Comparison of ENCODE assay signal across 1 cellular context in genomic region chr1:39105841-39106765, GRCh38.
A peak's percentile ranks its signal among the peaks of the same experiment; 100 is the strongest.
TF ChIP-seq lines count a peak whose summit lies in the region.

No MANE protein-coding gene starts in this region.

TF ChIP-seq in HepG2, 621 proteins besides CTCF, POLR2A, EP300 and RAD21 (continued from another document):
- peak; percentile 39; the same call in 1 of the 2 replicates for TF ChIP-seq ZNF543 (CRISPR knock-in tag; IDR thresholded peaks at IDR 0.05)
- no peak for TF ChIP-seq NKX3-1 (CRISPR knock-in tag; IDR thresholded peaks at IDR 0.05)
- TF ChIP-seq ZNF670 (CRISPR knock-in tag; IDR thresholded peaks at IDR 0.05; ENCODE audit: borderline replicate concordance) = 0 out of 2 replicates have a peak, but pooled peaks have one; percentile 28
- TF ChIP-seq MIER3 (CRISPR knock-in tag; IDR thresholded peaks at IDR 0.05; ENCODE audit: borderline replicate concordance) = no peak
- peak; percentile 66; the same call in 1 of the 2 replicates for TF ChIP-seq ZNF703 (CRISPR knock-in tag; IDR thresholded peaks at IDR 0.05; ENCODE audit: borderline replicate concordance)
- TF ChIP-seq ZNF678 (CRISPR knock-in tag; IDR thresholded peaks at IDR 0.05) = no peak
- no peak for TF ChIP-seq CEBPG (CRISPR knock-in tag; IDR thresholded peaks at IDR 0.05)
- TF ChIP-seq NFYB (CRISPR knock-in tag; IDR thresholded peaks at IDR 0.05) = no peak
- TF ChIP-seq, protein P1, sequence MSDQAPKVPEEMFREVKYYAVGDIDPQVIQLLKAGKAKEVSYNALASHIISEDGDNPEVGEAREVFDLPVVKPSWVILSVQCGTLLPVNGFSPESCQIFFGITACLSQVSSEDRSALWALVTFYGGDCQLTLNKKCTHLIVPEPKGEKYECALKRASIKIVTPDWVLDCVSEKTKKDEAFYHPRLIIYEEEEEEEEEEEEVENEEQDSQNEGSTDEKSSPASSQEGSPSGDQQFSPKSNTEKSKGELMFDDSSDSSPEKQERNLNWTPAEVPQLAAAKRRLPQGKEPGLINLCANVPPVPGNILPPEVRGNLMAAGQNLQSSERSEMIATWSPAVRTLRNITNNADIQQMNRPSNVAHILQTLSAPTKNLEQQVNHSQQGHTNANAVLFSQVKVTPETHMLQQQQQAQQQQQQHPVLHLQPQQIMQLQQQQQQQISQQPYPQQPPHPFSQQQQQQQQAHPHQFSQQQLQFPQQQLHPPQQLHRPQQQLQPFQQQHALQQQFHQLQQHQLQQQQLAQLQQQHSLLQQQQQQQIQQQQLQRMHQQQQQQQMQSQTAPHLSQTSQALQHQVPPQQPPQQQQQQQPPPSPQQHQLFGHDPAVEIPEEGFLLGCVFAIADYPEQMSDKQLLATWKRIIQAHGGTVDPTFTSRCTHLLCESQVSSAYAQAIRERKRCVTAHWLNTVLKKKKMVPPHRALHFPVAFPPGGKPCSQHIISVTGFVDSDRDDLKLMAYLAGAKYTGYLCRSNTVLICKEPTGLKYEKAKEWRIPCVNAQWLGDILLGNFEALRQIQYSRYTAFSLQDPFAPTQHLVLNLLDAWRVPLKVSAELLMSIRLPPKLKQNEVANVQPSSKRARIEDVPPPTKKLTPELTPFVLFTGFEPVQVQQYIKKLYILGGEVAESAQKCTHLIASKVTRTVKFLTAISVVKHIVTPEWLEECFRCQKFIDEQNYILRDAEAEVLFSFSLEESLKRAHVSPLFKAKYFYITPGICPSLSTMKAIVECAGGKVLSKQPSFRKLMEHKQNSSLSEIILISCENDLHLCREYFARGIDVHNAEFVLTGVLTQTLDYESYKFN (CRISPR knock-in tag; conservative IDR thresholded peaks at IDR 0.05) = peak; percentile 38; the same call in 1 of the 2 replicates
- TF ChIP-seq BCL6 (CRISPR knock-in tag; IDR thresholded peaks at IDR 0.05) = peak; percentile 76
- TF ChIP-seq MED1 (CRISPR knock-in tag; IDR thresholded peaks at IDR 0.05) = peak; percentile 55
- TF ChIP-seq TARDBP (CRISPR knock-in tag; IDR thresholded peaks at IDR 0.05) = 0 out of 2 replicates have a peak, but pooled peaks have one; percentile 38
- peak; percentile 32; the same call in 1 of the 2 replicates for TF ChIP-seq SP5 (CRISPR knock-in tag; IDR thresholded peaks at IDR 0.05; ENCODE audit: borderline replicate concordance, low read depth)
- TF ChIP-seq NFRKB (IDR thresholded peaks at IDR 0.05) = no peak
- TF ChIP-seq GFI1 (CRISPR knock-in tag; IDR thresholded peaks at IDR 0.05; ENCODE audit: borderline replicate concordance) = 0 out of 2 replicates have a peak, but pooled peaks have one; percentile 11
- TF ChIP-seq ZFY (CRISPR knock-in tag; IDR thresholded peaks at IDR 0.05) = peak; percentile 40; the same call in 1 of the 2 replicates
- TF ChIP-seq, protein P2, sequence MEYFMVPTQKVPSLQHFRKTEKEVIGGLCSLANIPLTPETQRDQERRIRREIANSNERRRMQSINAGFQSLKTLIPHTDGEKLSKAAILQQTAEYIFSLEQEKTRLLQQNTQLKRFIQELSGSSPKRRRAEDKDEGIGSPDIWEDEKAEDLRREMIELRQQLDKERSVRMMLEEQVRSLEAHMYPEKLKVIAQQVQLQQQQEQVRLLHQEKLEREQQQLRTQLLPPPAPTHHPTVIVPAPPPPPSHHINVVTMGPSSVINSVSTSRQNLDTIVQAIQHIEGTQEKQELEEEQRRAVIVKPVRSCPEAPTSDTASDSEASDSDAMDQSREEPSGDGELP (IDR thresholded peaks at IDR 0.05; ENCODE audit: borderline replicate concordance, low read depth) = peak; percentile 55; the same call in 1 of the 2 replicates
- no peak for TF ChIP-seq AGO1 (IDR thresholded peaks at IDR 0.05; ENCODE audit: low read depth, low read length, poor library complexity, severe bottlenecking)
- no peak for TF ChIP-seq MTF2 (CRISPR knock-in tag; IDR thresholded peaks at IDR 0.05; ENCODE audit: borderline replicate concordance)
- peak; percentile 63 for TF ChIP-seq NCOA2 (CRISPR knock-in tag; IDR thresholded peaks at IDR 0.05)
- TF ChIP-seq ZBTB43 (CRISPR knock-in tag; conservative IDR thresholded peaks at IDR 0.05) = peak; percentile 22; the same call in 1 of the 2 replicates
- TF ChIP-seq, protein P3, sequence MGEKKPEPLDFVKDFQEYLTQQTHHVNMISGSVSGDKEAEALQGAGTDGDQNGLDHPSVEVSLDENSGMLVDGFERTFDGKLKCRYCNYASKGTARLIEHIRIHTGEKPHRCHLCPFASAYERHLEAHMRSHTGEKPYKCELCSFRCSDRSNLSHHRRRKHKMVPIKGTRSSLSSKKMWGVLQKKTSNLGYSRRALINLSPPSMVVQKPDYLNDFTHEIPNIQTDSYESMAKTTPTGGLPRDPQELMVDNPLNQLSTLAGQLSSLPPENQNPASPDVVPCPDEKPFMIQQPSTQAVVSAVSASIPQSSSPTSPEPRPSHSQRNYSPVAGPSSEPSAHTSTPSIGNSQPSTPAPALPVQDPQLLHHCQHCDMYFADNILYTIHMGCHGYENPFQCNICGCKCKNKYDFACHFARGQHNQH (CRISPR knock-in tag; IDR thresholded peaks at IDR 0.05) = no peak; the same call in 1 of the 2 replicates
- TF ChIP-seq ARID2 (CRISPR knock-in tag; IDR thresholded peaks at IDR 0.05; ENCODE audit: borderline replicate concordance) = 0 out of 2 replicates have a peak, but pooled peaks have one; percentile 55
- TF ChIP-seq, protein P4, sequence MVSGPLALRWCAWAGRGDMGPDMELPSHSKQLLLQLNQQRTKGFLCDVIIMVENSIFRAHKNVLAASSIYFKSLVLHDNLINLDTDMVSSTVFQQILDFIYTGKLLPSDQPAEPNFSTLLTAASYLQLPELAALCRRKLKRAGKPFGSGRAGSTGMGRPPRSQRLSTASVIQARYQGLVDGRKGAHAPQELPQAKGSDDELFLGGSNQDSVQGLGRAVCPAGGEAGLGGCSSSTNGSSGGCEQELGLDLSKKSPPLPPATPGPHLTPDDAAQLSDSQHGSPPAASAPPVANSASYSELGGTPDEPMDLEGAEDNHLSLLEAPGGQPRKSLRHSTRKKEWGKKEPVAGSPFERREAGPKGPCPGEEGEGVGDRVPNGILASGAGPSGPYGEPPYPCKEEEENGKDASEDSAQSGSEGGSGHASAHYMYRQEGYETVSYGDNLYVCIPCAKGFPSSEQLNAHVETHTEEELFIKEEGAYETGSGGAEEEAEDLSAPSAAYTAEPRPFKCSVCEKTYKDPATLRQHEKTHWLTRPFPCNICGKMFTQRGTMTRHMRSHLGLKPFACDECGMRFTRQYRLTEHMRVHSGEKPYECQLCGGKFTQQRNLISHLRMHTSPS (CRISPR knock-in tag; IDR thresholded peaks at IDR 0.05; ENCODE audit: low read depth) = no peak
- TF ChIP-seq SOX5 (CRISPR knock-in tag; IDR thresholded peaks at IDR 0.05; ENCODE audit: borderline replicate concordance) = peak; percentile 35; the same call in 1 of the 2 replicates
- TF ChIP-seq NR1H2 (CRISPR knock-in tag; IDR thresholded peaks at IDR 0.05; ENCODE audit: borderline replicate concordance, low read depth) = no peak
- TF ChIP-seq ZNF878 (CRISPR knock-in tag; IDR thresholded peaks at IDR 0.05) = no peak
- TF ChIP-seq ZSCAN30 (CRISPR knock-in tag; IDR thresholded peaks at IDR 0.05) = no peak
